28 cellular contexts compared by ENCODE assay signal in the genomic region with DNA sequence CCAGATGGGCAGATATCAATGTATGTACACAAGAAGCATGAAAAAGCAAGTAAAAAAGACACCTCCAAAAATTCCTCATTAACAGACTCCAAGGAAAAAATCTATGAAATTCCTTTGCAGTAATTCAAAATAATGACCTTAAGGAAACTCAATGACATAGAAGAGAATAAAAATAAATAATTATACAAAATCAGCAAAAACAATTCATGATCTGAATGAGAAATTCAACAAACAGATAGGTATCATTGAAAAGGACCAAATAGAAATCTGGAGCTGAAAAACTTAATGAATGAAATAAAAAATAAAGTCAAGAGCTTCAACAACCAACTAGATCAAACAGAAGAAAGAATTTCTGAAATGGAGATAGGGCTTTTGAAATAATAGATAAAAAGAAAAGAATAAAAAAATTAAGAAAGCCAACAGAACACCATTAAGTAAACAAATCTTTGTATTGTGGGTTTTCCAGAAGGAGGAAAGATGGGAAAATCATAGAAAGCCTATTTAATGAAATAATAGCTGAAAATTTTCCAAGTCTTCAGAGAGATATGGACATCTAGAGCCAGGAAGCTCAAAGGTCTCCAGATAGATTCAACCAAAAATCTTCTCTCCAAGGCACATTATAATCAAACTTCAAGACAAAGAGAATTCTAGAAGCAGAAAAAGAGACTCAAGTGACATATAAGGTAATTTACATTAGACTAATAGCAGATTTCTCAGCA. TPM values are rescaled to one million over a fixed set of nuclear protein-coding genes. Genes with fewer than 3 reads are reported as not detected.
"Had no signal": no experiment of that assay in that cellular context is flagged by ENCODE, and none has a peak within 500 bp of the region (broad histone marks: within the 10 kb centered on the region; RNA-seq: fewer than 3 reads in every experiment).

No MANE protein-coding gene starts in this region.

- H3K4me1 ChIP-seq: ascending aorta, body of pancreas, SJCRH30 had no signal

- ATAC-seq: activated CD8-positive, alpha-beta T cell treated with anti-CD3 and anti-CD28 coated beads, Interleukin-2, amount 10 ng/mL, durations not matched to agents 7 days and 5 days; activated naive CD4-positive, alpha-beta T cell treated with anti-CD3 and anti-CD28 coated beads, Interleukin-2, amount 50 U/mL, for 72 hours; activated naive CD8-positive, alpha-beta T cell treated with anti-CD3 and anti-CD28 coated beads, Interleukin-2, amount 50 U/mL, for 24 hours; body of pancreas; Panc1; Right ventricle myocardium inferior; WTC11 had no signal

- H3K36me3 ChIP-seq: ascending aorta, SJCRH30 had no signal

- H3K27ac ChIP-seq: ascending aorta, body of pancreas, coronary artery, SJCRH30 had no signal

- H3K27me3 ChIP-seq: ascending aorta, body of pancreas, SJCRH30 had no signal

- H3K4me3 ChIP-seq: ascending aorta, body of pancreas, coronary artery, SJCRH30 had no signal

- H3K9me3 ChIP-seq: SJCRH30 had no signal

- DNase-seq: activated CD4-positive, alpha-beta T cell treated with anti-CD3 and anti-CD28 coated beads for 48 hours; activated CD4-positive, alpha-beta T cell treated with anti-CD3 and anti-CD28 coated beads, Interleukin-2, amount 50 U/mL, for 4 hours; activated CD4-positive, CD25-positive, alpha-beta regulatory T cell treated with anti-CD3 and anti-CD28 coated beads, Interleukin-2, amount 50 U/mL, for 72 hours; activated CD8-positive, alpha-beta memory T cell treated with anti-CD3 and anti-CD28 coated beads, Interleukin-2, amount 50 U/mL, for 48 hours; activated CD8-positive, alpha-beta T cell treated with anti-CD3 and anti-CD28 coated beads, Interleukin-2, amount 10 ng/mL, durations not matched to agents 7 days and 5 days; activated effector memory CD4-positive, alpha-beta T cell treated with Interleukin-2 at 50 U/mL for 16 hours; activated naive CD4-positive, alpha-beta T cell treated with Interleukin-2 at 50 U/mL for 16 hours; activated naive CD8-positive, alpha-beta T cell treated with anti-CD3 and anti-CD28 coated beads, Interleukin-2, amount 50 U/mL, for 24 hours; activated T-cell treated with anti-CD3 and anti-CD28 coated beads, Interleukin-2, amount 50 U/mL, for 1 hour; amniotic stem cell; body of pancreas; central memory CD4-positive, alpha-beta T cell; KG1; NCI-H1092; NCI-H1417; NCI-H1694 treated with DMSO at 0.1 percent for 48 hours; NCI-H2029 treated with DMSO at 0.1 percent for 48 hours; NCI-H345; NCI-H524; RPMI8226; SJCRH30 had no signal

- FAIRE-seq: bronchial epithelial cell had no signal

RNA-seq across cellular contexts. Expression of gene KCNK1, which starts 52.0 kb away (rescaled TPM):
- total RNA-seq: SJCRH30 had no signal
